In genomic region chr22:50306753-50307749, GRCh38 we compare ENCODE assay signal across 8 cellular contexts. TPM values are rescaled to one million over a fixed set of nuclear protein-coding genes. Genes with fewer than 3 reads are reported as not detected.
A peak's percentile ranks its signal among the peaks of the same experiment; 100 is the strongest.
DNase-seq lines count a peak whose midpoint lies in the region; ATAC-seq, FAIRE-seq and TF ChIP-seq lines count a peak whose summit lies in the region.

TSS of gene PLXNB2 (minus strand) at chr22:50307646. CDS start at chr22:50290584, 17,062 bp downstream.

- H3K79me1 ChIP-seq in IMR-90 (ENCODE audit: low read depth in 1 of 2, low read length in 2 of 2) (peaks cover 0 to 39% of the 10 kb centered on the region in 2 experiments; a peak in 2 of 4 replicates), trophoblast cell (ENCODE audit: low read length) (peaks cover 32% of the 10 kb centered on the region)

- WGBS in IMR-90 (ENCODE audit: extremely low coverage in 2 of 2, insufficient read length in 1 of 2), 2 experiments, result 1% methylated on average over 42 of the region's 105 CpGs; no CpG with 5 or more reads in 1 of the 2 experiments
- no CpG with 5 or more reads among the region's 105 CpGs for WGBS in trophoblast cell (ENCODE audit: extremely low coverage, insufficient coverage, insufficient read length)

- H3K9me3 Mint-ChIP-seq in astrocyte (ENCODE audit: unreplicated experiment), result no peaks in the 10 kb centered on the region

- H3K56ac ChIP-seq in IMR-90 (ENCODE audit: extremely low read depth, insufficient read depth, low read length), result peak within 1 kb of the TSS; percentile 8; the same call in 1 of the 2 replicates

- peaks cover 21% of the 10 kb centered on the region for H3K4me1 Mint-ChIP-seq in astrocyte (ENCODE audit: low read depth, unreplicated experiment)

- H3K14ac ChIP-seq in IMR-90 (replicated peaks; ENCODE audit: low read depth, low read length) (peak within 1 kb of the TSS; percentile 98), trophoblast cell (ENCODE audit: low read length) (peak within 1 kb of the TSS; percentile 95)

- H3K4me1 ChIP-seq in IMR-90 (ENCODE audit: control insufficient read depth, insufficient read depth, low read length) (peaks cover 48% of the 10 kb centered on the region), PC-9 (replicated peaks; ENCODE audit: insufficient read depth) (peaks cover 42% of the 10 kb centered on the region), astrocyte (ENCODE audit: insufficient read depth, low read length) (peaks cover 57% of the 10 kb centered on the region), trophoblast cell (ENCODE audit: control insufficient read depth in 1 of 2, insufficient read depth in 2 of 2, low read length in 2 of 2) (peaks cover 36 to 39% of the 10 kb centered on the region in 2 experiments)

- H4K8ac ChIP-seq in IMR-90 (ENCODE audit: low read depth in 2 of 2, low read length in 2 of 2), result peak within 1 kb of the TSS; percentile 93 to 94
- peak within 1 kb of the TSS; percentile 70 for H4K8ac ChIP-seq in trophoblast cell (ENCODE audit: low read depth, low read length)

- peak within 1 kb of the TSS; percentile 94 for H3K27ac Mint-ChIP-seq in astrocyte (ENCODE audit: unreplicated experiment)

- H3K4me3 ChIP-seq in IMR-90 (ENCODE audit: insufficient read depth, low read depth, low read length), result peak within 1 kb of the TSS; percentile 97
- H3K4me3 ChIP-seq in PC-9, result peak within 1 kb of the TSS; percentile 88
- peak within 1 kb of the TSS; percentile 78 for H3K4me3 ChIP-seq in astrocyte (ENCODE audit: insufficient read depth, low read depth, low read length)
- peak within 1 kb of the TSS; percentile 91 for H3K4me3 ChIP-seq in trophoblast cell (ENCODE audit: low read depth, low read length)

- H3F3A ChIP-seq in PC-9 (ENCODE audit: insufficient read depth, low read depth), result peaks cover 50% of the 10 kb centered on the region

- no peak for TF ChIP-seq CTCF in IMR-90 (conservative IDR thresholded peaks at IDR 0.05; ENCODE audit: low read depth, low read length)
- TF ChIP-seq CTCF in PC-9 (conservative IDR thresholded peaks at IDR 0.05), result no peak
- TF ChIP-seq CTCF in astrocyte (IDR thresholded peaks at IDR 0.05; ENCODE audit: insufficient read depth, low read depth, low read length), result no peak

- H3K36me3 Mint-ChIP-seq in astrocyte (ENCODE audit: low read depth, unreplicated experiment), result peaks cover 2% of the 10 kb centered on the region

- CTCF ChIA-PET in IMR-90 (lab: Yijun Ruan, JAX), result no interaction called here
- CTCF ChIA-PET in PC-9 (lab: Charles Lee), result interaction anchor here (0.6 kb wide), 1 partner anchor 12 kb away, joined by 4 read pairs; no protein-coding TSS in a partner anchor

- peak within 1 kb of the TSS; percentile 58 for H4K12ac ChIP-seq in trophoblast cell (ENCODE audit: low read depth, low read length)

- H3K4me3 Mint-ChIP-seq in astrocyte (ENCODE audit: unreplicated experiment), result peak within 1 kb of the TSS; percentile 69

- DNase-seq in activated CD4-positive, CD25-positive, alpha-beta regulatory T cell (lab: John Stamatoyannopoulos, UW), result no peak
- DNase-seq in IMR-90 (peak; percentile 80), PC-9 (peak; percentile 72 to 76), astrocyte (ENCODE audit: low read depth) (peak; percentile 57), left ventricle myocardium superior (peak; percentile 93), trophoblast cell (peak; percentile 68 to 82)

- in situ Hi-C loops in IMR-90 (cut with MboI; ENCODE audit: low sequenced_read_pairs), result no loop called here

- H3K9me1 ChIP-seq in IMR-90 (ENCODE audit: insufficient read depth, low read length), result peaks cover 21% of the 10 kb centered on the region

- H3K9me3 ChIP-seq in IMR-90 (ENCODE audit: control insufficient read depth, insufficient read depth, low read length) (no peaks in the 10 kb centered on the region), PC-9 (ENCODE audit: insufficient read depth, low read depth) (no peaks in the 10 kb centered on the region), astrocyte (ENCODE audit: insufficient read depth, low read depth, low read length) (no peaks in the 10 kb centered on the region), trophoblast cell (ENCODE audit: insufficient read depth, low read depth, low read length) (no peaks in the 10 kb centered on the region)

- H3K27me3 ChIP-seq in IMR-90 (ENCODE audit: control insufficient read depth, insufficient read depth, low read length) (no peaks in the 10 kb centered on the region), PC-9 (ENCODE audit: insufficient read depth, low read depth) (no peaks in the 10 kb centered on the region), astrocyte (ENCODE audit: insufficient read depth, low read length) (no peaks in the 10 kb centered on the region), trophoblast cell (ENCODE audit: insufficient read depth, low read length) (no peaks in the 10 kb centered on the region)

- H2AK9ac ChIP-seq in IMR-90 (replicated peaks; ENCODE audit: low read depth, low read length, poor library complexity), result peak within 1 kb of the TSS; percentile 95

- peak within 1 kb of the TSS; percentile 85 for H3K4me2 ChIP-seq in IMR-90 (ENCODE audit: low read depth, low read length)
- peak within 1 kb of the TSS; percentile 98 for H3K4me2 ChIP-seq in PC-9
- H3K4me2 ChIP-seq in astrocyte (ENCODE audit: low read length), result peak within 1 kb of the TSS; percentile 100
- H3K4me2 ChIP-seq in trophoblast cell (ENCODE audit: low read length), result peak within 1 kb of the TSS; percentile 91

- ATAC-seq in activated CD4-positive, CD25-positive, alpha-beta regulatory T cell treated with anti-CD3 and anti-CD28 coated beads, Interleukin-2, amount 50 U/mL, for 24 hours, result peak; percentile 19 to 21
- ATAC-seq in IMR-90 (ENCODE audit: low read depth) (peak; percentile 61), left ventricle myocardium superior (peak; percentile 61), GM18861 (IDR thresholded peaks at IDR 0.05; ENCODE audit: unreplicated experiment) (no peak)

- peak within 1 kb of the TSS; percentile 94 for H4K91ac ChIP-seq in IMR-90 (ENCODE audit: insufficient read depth, low read depth, low read length)
- peak within 1 kb of the TSS; percentile 90 for H4K91ac ChIP-seq in trophoblast cell (ENCODE audit: low read depth, low read length)

- H4K20me1 ChIP-seq in IMR-90 (ENCODE audit: insufficient read depth, low read length) (peaks cover 43% of the 10 kb centered on the region), PC-9 (ENCODE audit: insufficient read depth) (peaks cover 28% of the 10 kb centered on the region), astrocyte (ENCODE audit: insufficient read depth, low read length) (peaks cover 36% of the 10 kb centered on the region)

- H3K18ac ChIP-seq in IMR-90 (ENCODE audit: low read depth, low read length), result peak within 1 kb of the TSS; percentile 86; the same call in 1 of the 2 replicates
- peak within 1 kb of the TSS; percentile 94 for H3K18ac ChIP-seq in trophoblast cell (ENCODE audit: low read length)

- no peak for TF ChIP-seq RAD21 in IMR-90 (IDR thresholded peaks at IDR 0.05; ENCODE audit: low read length)

- peaks cover 50% of the 10 kb centered on the region for H3K79me2 ChIP-seq in PC-9 (ENCODE audit: low read depth)
- peaks cover 51% of the 10 kb centered on the region for H3K79me2 ChIP-seq in astrocyte (ENCODE audit: insufficient read depth, low read length)
- peaks cover 14% of the 10 kb centered on the region for H3K79me2 ChIP-seq in trophoblast cell (ENCODE audit: control insufficient read depth, insufficient read depth, low read length, poor library complexity)

- H2AK5ac ChIP-seq in IMR-90 (ENCODE audit: low read depth, low read length) (peak within 1 kb of the TSS; percentile 93), trophoblast cell (ENCODE audit: low read length) (peak within 1 kb of the TSS; percentile 76)

- H2BK120ac ChIP-seq in IMR-90 (ENCODE audit: low read depth, low read length), result peak within 1 kb of the TSS; percentile 89
- H2BK120ac ChIP-seq in trophoblast cell (ENCODE audit: insufficient read depth, low read length, poor library complexity), result peak within 1 kb of the TSS; percentile 83

- H2BK15ac ChIP-seq in IMR-90 (ENCODE audit: low read depth, low read length), result peak within 1 kb of the TSS; percentile 94; the same call in 2 of the 3 replicates

- H3K36me3 ChIP-seq in IMR-90 (ENCODE audit: control insufficient read depth, insufficient read depth, low read length), result peaks cover 16% of the 10 kb centered on the region; the same call in 1 of the 2 replicates
- peaks cover 10% of the 10 kb centered on the region; the same call in 1 of the 2 replicates for H3K36me3 ChIP-seq in PC-9 (ENCODE audit: low read depth)
- no peaks in the 10 kb centered on the region for H3K36me3 ChIP-seq in astrocyte (ENCODE audit: insufficient read depth, low read length)
- H3K36me3 ChIP-seq in trophoblast cell (ENCODE audit: control insufficient read depth in 1 of 2, insufficient read depth in 2 of 2, low read length in 2 of 2), result peaks cover 0 to 5% of the 10 kb centered on the region in 2 experiments

- peak within 1 kb of the TSS; percentile 59 for H2BK20ac ChIP-seq in IMR-90 (ENCODE audit: low read depth, low read length)

- BruUV-seq in IMR-90 (replicated peaks; lab: Mats Ljungman, UMichigan), result no TSS peak
- BruUV-seq in PC-9 (replicated peaks; lab: Mats Ljungman, UMichigan), result TSS peak; percentile 21

- H3K9ac ChIP-seq in IMR-90 (ENCODE audit: low read depth, low read length) (peak within 1 kb of the TSS; percentile 95), astrocyte (ENCODE audit: low read length) (peak within 1 kb of the TSS; percentile 96), trophoblast cell (ENCODE audit: low read length) (peak within 1 kb of the TSS; percentile 85)

- POLR2A ChIA-PET in IMR-90 (lab: Charles Lee; ENCODE audit: unreplicated experiment), result no interaction called here
- POLR2A ChIA-PET in PC-9 (lab: Charles Lee; ENCODE audit: unreplicated experiment), result interaction anchor here (0.6 kb wide), 3 partner anchors 14 to 103 kb away, joined by 3 to 27 read pairs (median 3); no protein-coding TSS in a partner anchor

- H3K27me3 Mint-ChIP-seq in astrocyte (ENCODE audit: low read depth, unreplicated experiment), result no peaks in the 10 kb centered on the region

- H2AFZ ChIP-seq in IMR-90 (replicated peaks; ENCODE audit: low read length, poor library complexity) (peak within 1 kb of the TSS; percentile 82), PC-9 (no peak within 1 kb of the TSS), astrocyte (ENCODE audit: low read depth, low read length) (no peak within 1 kb of the TSS), trophoblast cell (ENCODE audit: insufficient read depth, low read length, poor library complexity) (peak within 1 kb of the TSS; percentile 68)

- H3K9me2 ChIP-seq in PC-9 (ENCODE audit: insufficient read depth), result no peaks in the 10 kb centered on the region

- H3K4ac ChIP-seq in IMR-90 (ENCODE audit: low read depth, low read length) (peak within 1 kb of the TSS; percentile 95), trophoblast cell (ENCODE audit: low read depth, low read length) (peak within 1 kb of the TSS; percentile 83)

- FAIRE-seq in astrocyte (lab: Jason Lieb, UNC), result no peak

- H3K23ac ChIP-seq in IMR-90 (ENCODE audit: low read depth, low read length), result peak within 1 kb of the TSS; percentile 86
- no peak within 1 kb of the TSS for H3K23ac ChIP-seq in trophoblast cell (ENCODE audit: low read length)

- peak; percentile 69 for TF ChIP-seq POLR2A in IMR-90 (IDR thresholded peaks at IDR 0.05; ENCODE audit: low read depth, low read length)

- dilution Hi-C loops in IMR-90 (cut with HindIII; ENCODE audit: low sequenced_read_pairs, unreplicated experiment), result no loop called here

- peak within 1 kb of the TSS; percentile 96 for H3K27ac ChIP-seq in IMR-90 (ENCODE audit: insufficient read depth, low read length)
- peak within 1 kb of the TSS; percentile 92 for H3K27ac ChIP-seq in PC-9
- peak within 1 kb of the TSS; percentile 82 for H3K27ac ChIP-seq in astrocyte (ENCODE audit: low read depth, low read length)
- H3K27ac ChIP-seq in trophoblast cell (ENCODE audit: low read depth, low read length), result no peak within 1 kb of the TSS

- H2BK5ac ChIP-seq in IMR-90 (ENCODE audit: low read depth, low read length, poor library complexity, severe bottlenecking), result peak within 1 kb of the TSS; percentile 94
- H2BK5ac ChIP-seq in trophoblast cell (ENCODE audit: low read depth, low read length, poor library complexity), result peak within 1 kb of the TSS; percentile 43

- intact Hi-C loops in IMR-90 (cut with micrococcal nuclease) (loop anchor here (2.0 to 5.0 kb wide), 3 partner anchors 14 to 35 kb away; partner anchors contain the start of genes DENND6B and MAPK11), PC-9 (cut with micrococcal nuclease; ENCODE audit: unreplicated experiment) (loop anchor here (5.0 kb wide), 1 partner anchor 35 kb away; the partner anchor contains the start of gene MAPK11), left ventricle myocardium superior (cut with micrococcal nuclease) (no loop called here)

- peak within 1 kb of the TSS; percentile 20 for H2BK12ac ChIP-seq in trophoblast cell (ENCODE audit: low read length)

- H4K5ac ChIP-seq in IMR-90 (ENCODE audit: low read depth, low read length), result peak within 1 kb of the TSS; percentile 65

RNA-seq across cellular contexts. Expression of gene PLXNB2, which starts in this region (rescaled TPM):
- total RNA-seq in IMR-90 (2012; rRNA removed), result 73.1 and 84.7 TPM in 2 replicates
- 202 and 220 TPM in 2 replicates for polyA plus RNA-seq in IMR-90 (2012; rRNA removed)
- 120 and 220 TPM in 2 replicates for polyA plus RNA-seq in IMR-90 (2012; cell fraction: cytosol; rRNA removed)
- polyA plus RNA-seq in IMR-90 (2012; cell fraction: nucleus; rRNA removed; ENCODE audit: low replicate concordance), result 452 and 943 TPM in 2 replicates
- 250 and 260 TPM in 2 replicates for total RNA-seq in PC-9 (2021)
- total RNA-seq in astrocyte, result 327 and 376 TPM in 2 replicates
- 81.7 TPM for total RNA-seq in left ventricle myocardium superior
- polyA plus RNA-seq in trophoblast cell (2013), result 61.9 and 66.1 TPM in 2 replicates

Comparison
In these comparisons a context has a peak if more than half of its experiments do, and no peak if none do; other contexts are left out.
1. DNase-seq: peak in IMR-90 (single experiment), PC-9 (2 of 2), astrocyte (single experiment), left ventricle myocardium superior (single experiment) and trophoblast cell (2 of 2); none in activated CD4-positive, CD25-positive, alpha-beta regulatory T cell (0 of 4).
2. H2AFZ ChIP-seq: peak in IMR-90 (single experiment) and trophoblast cell (single experiment); none in PC-9 (single experiment) and astrocyte (single experiment).
3. Peak in every context shown above with its lines, with median percentiles within 50 percentile points of each other: H3K4me2 ChIP-seq, H3K4me3 ChIP-seq and H3K9ac ChIP-seq.